ENCODE assay signal across 8 cellular contexts in genomic region chr14:56290195-56290594, GRCh38.
"Had no signal": no experiment of that assay in that cellular context is flagged by ENCODE, and none has a peak within 500 bp of the region (broad histone marks: within the 10 kb centered on the region; RNA-seq: fewer than 3 reads in every experiment).

No MANE protein-coding gene starts in this region.

- FAIRE-seq: G401.6, GM12878, GM12891, GM12892, GM18507, GM19239 had no signal

- ATAC-seq: GM12878 had no signal

- DNase-seq: GDM1, GF-D8 had no signal
